In genomic region chr9:135152608-135153337, GRCh38 we compare ENCODE assay signal across 1 cellular context.
TF ChIP-seq lines count a peak whose summit lies in the region.

No MANE protein-coding gene starts in this region.

TF ChIP-seq in SK-N-SH treated with all-trans-retinoic acid at 6 μM for 48 hours, 23 proteins besides CTCF, POLR2A, EP300 and RAD21 (continued from another document):
- no peak for TF ChIP-seq TSHZ2 (CRISPR knock-in tag; IDR thresholded peaks at IDR 0.05)
- no peak for TF ChIP-seq ARNTL (CRISPR knock-in tag; IDR thresholded peaks at IDR 0.05; ENCODE audit: borderline replicate concordance, low read depth)
- TF ChIP-seq CREB5 (CRISPR knock-in tag; IDR thresholded peaks at IDR 0.05; ENCODE audit: low read depth) = no peak
- no peak for TF ChIP-seq GLIS3 (CRISPR knock-in tag; IDR thresholded peaks at IDR 0.05)
- TF ChIP-seq CSDC2 (CRISPR knock-in tag; IDR thresholded peaks at IDR 0.05) = no peak
- TF ChIP-seq ISL1 (CRISPR knock-in tag; IDR thresholded peaks at IDR 0.05) = no peak
- no peak for TF ChIP-seq ZNF70 (CRISPR knock-in tag; IDR thresholded peaks at IDR 0.05)
- no peak for TF ChIP-seq ZFP3 (CRISPR knock-in tag; IDR thresholded peaks at IDR 0.05)
- no peak for TF ChIP-seq ESRRG (CRISPR knock-in tag; IDR thresholded peaks at IDR 0.05)
- no peak for TF ChIP-seq ZNF565 (CRISPR knock-in tag; conservative IDR thresholded peaks at IDR 0.05; ENCODE audit: low read depth)
- TF ChIP-seq OSR1 (CRISPR knock-in tag; IDR thresholded peaks at IDR 0.05) = no peak
- TF ChIP-seq BACH2 (CRISPR knock-in tag; IDR thresholded peaks at IDR 0.05; ENCODE audit: borderline replicate concordance) = no peak
